In genomic region chr22:35305525-35306070, GRCh38 we compare ENCODE assay signal across 17 cellular contexts. TPM values are rescaled to one million over a fixed set of nuclear protein-coding genes. Genes with fewer than 3 reads are reported as not detected.
A peak's percentile ranks its signal among the peaks of the same experiment; 100 is the strongest.
DNase-seq lines count a peak whose midpoint lies in the region; ATAC-seq and TF ChIP-seq lines count a peak whose summit lies in the region.
"Had no signal": no experiment of that assay in that cellular context is flagged by ENCODE, and none has a peak within 500 bp of the region (broad histone marks: within the 10 kb centered on the region; RNA-seq: fewer than 3 reads in every experiment).

No MANE protein-coding gene starts in this region.

- no peaks in the 10 kb centered on the region for H3K9me3 Mint-ChIP-seq in CD4-positive, alpha-beta T cell
- H3K9me3 Mint-ChIP-seq in progenitor cell of endocrine pancreas (ENCODE audit: low read depth): no peaks in the 10 kb centered on the region

- WGBS in heart left ventricle, 4 donors: 68 to 91% (median 73%) methylated on average over 8 of the region's 8 CpGs
- WGBS in transverse colon (ENCODE audit: low coverage in 1 of 2), 2 donors: 79 to 88% methylated on average over 6 to 8 of the region's 8 CpGs

- TF ChIP-seq EP300 in transverse colon (IDR thresholded peaks at IDR 0.05; ENCODE audit: low read depth): no peak

- no peaks in the 10 kb centered on the region for H3K27me3 ChIP-seq in CD4-positive, alpha-beta T cell (ENCODE audit: control insufficient read depth, insufficient read depth, low read length)
- H3K27me3 ChIP-seq in Loucy (ENCODE audit: insufficient read depth, low read length, poor library complexity, severe bottlenecking) (no peaks in the 10 kb centered on the region), heart left ventricle (no peaks in the 10 kb centered on the region), lower lobe of right lung (ENCODE audit: low read depth) (no peaks in the 10 kb centered on the region), uterus (no peaks in the 10 kb centered on the region), transverse colon (no peaks in the 10 kb centered on the region)

- DNase-seq in CD4-positive, alpha-beta T cell: no peak
- DNase-seq in heart left ventricle (no peak), progenitor cell of endocrine pancreas (ENCODE audit: low spot score, unreplicated experiment) (no peak), lower lobe of right lung (no peak), GM19238 (ENCODE audit: insufficient read length, low spot score) (no peak), uterus (no peak), transverse colon (no peak)
- DNase-seq: activated CD4-positive, CD25-positive, alpha-beta regulatory T cell treated with anti-CD3 and anti-CD28 coated beads, Interleukin-2, amount 50 U/mL, for 72 hours; activated naive CD4-positive, alpha-beta T cell treated with Interleukin-2 at 50 U/mL for 16 hours; cerebellar nuclear complex; effector CD8-positive, alpha-beta T cell; hippocampal formation; mucosa of descending colon; NCI-H146; NCI-H2227 treated with DMSO at 0.1 percent for 48 hours had no signal

- H3K9me2 ChIP-seq in Loucy (replicated peaks; ENCODE audit: low read depth, low read length): no peaks in the 10 kb centered on the region

- H3K27ac ChIP-seq in CD4-positive, alpha-beta T cell (ENCODE audit: low read depth, low read length): no peak overlapping the region
- H3K27ac ChIP-seq in heart left ventricle (peak overlapping the region in 10 of 12 donors; percentile 21 to 76 (median 60)), lower lobe of right lung (no peak overlapping the region), uterus (no peak overlapping the region), transverse colon (no peak overlapping the region)

- intact Hi-C loops in CD4-positive, alpha-beta T cell (cut with DNase I, micrococcal nuclease): loop anchor here in 1 of 2 experiments (10.0 kb wide), 1 partner anchor 1219 kb away; the partner anchor contains the start of gene EIF3D
- intact Hi-C loops in heart left ventricle (cut with DNase I): no loop called here
- intact Hi-C loops in lower lobe of right lung (cut with DNase I): no loop called here
- intact Hi-C loops in uterus (cut with DNase I; ENCODE audit: low total_unique reads): no loop called here
- intact Hi-C loops in transverse colon (cut with DNase I; ENCODE audit: low total_unique reads): no loop called here

- peak overlapping the region; percentile 11 for H3K4me2 ChIP-seq in Loucy (ENCODE audit: low read depth, low read length, poor library complexity, severe bottlenecking)

- TF ChIP-seq CTCF in CD4-positive, alpha-beta T cell (IDR thresholded peaks at IDR 0.05): no peak
- TF ChIP-seq CTCF in Loucy (conservative IDR thresholded peaks at IDR 0.05; ENCODE audit: low read length) (no peak), heart left ventricle (IDR thresholded peaks at IDR 0.05) (no peak), progenitor cell of endocrine pancreas (IDR thresholded peaks at IDR 0.05; ENCODE audit: unreplicated experiment) (no peak), lower lobe of right lung (IDR thresholded peaks at IDR 0.05) (no peak), uterus (IDR thresholded peaks at IDR 0.05) (no peak), transverse colon (IDR thresholded peaks at IDR 0.05) (no peak)

- TF ChIP-seq POLR2A in heart left ventricle (IDR thresholded peaks at IDR 0.05) (no peak), uterus (IDR thresholded peaks at IDR 0.05) (no peak), transverse colon (IDR thresholded peaks at IDR 0.05) (no peak)

- no peaks in the 10 kb centered on the region for H3K9me3 ChIP-seq in CD4-positive, alpha-beta T cell (ENCODE audit: control insufficient read depth, low read length)
- H3K9me3 ChIP-seq in Loucy (ENCODE audit: insufficient read depth, low read depth, low read length) (no peaks in the 10 kb centered on the region), heart left ventricle (no peaks in the 10 kb centered on the region), lower lobe of right lung (no peaks in the 10 kb centered on the region), uterus (no peaks in the 10 kb centered on the region), transverse colon (no peaks in the 10 kb centered on the region)
- H3K9me3 ChIP-seq: mucosa of descending colon had no signal

- no peaks in the 10 kb centered on the region for H3F3A ChIP-seq in Loucy (ENCODE audit: low read depth)

- H3K36me3 ChIP-seq in Loucy (ENCODE audit: insufficient read depth, low read length): no peaks in the 10 kb centered on the region
- peaks cover 0 to 5% (median 0%) of the 10 kb centered on the region in 9 donors for H3K36me3 ChIP-seq in heart left ventricle
- peaks cover 1% of the 10 kb centered on the region for H3K36me3 ChIP-seq in lower lobe of right lung
- no peaks in the 10 kb centered on the region for H3K36me3 ChIP-seq in uterus
- H3K36me3 ChIP-seq in transverse colon: no peaks in the 10 kb centered on the region

- H2AFZ ChIP-seq in Loucy (ENCODE audit: low read length): no peak overlapping the region

- H3K27me3 Mint-ChIP-seq in CD4-positive, alpha-beta T cell: no peaks in the 10 kb centered on the region
- no peaks in the 10 kb centered on the region for H3K27me3 Mint-ChIP-seq in progenitor cell of endocrine pancreas

- H3K9ac ChIP-seq in Loucy (ENCODE audit: low read depth, low read length, poor library complexity, severe bottlenecking): no peak overlapping the region

- POLR2A ChIA-PET in CD4-positive, alpha-beta T cell (lab: Charles Lee): interaction anchor here (1.1 to 1.6 kb wide), 5 partner anchors 14 to 343 kb away, joined by 3 to 16 read pairs (median 5); partner anchors contain the start of genes APOL6 and HMGXB4

- peaks cover 22% of the 10 kb centered on the region; the same call in 1 of the 2 replicates for H3K79me2 ChIP-seq in Loucy (ENCODE audit: insufficient read depth, low read length)

- no peak for ATAC-seq in CD4-positive, alpha-beta T cell (ENCODE audit: poor library complexity)
- ATAC-seq in heart left ventricle (peak; percentile 68 to 75 (median 72)), lower lobe of right lung (no peak)
- ATAC-seq: mucosa of descending colon, Panc1 had no signal

- H3K4me3 ChIP-seq in Loucy (ENCODE audit: low read length, poor library complexity, severe bottlenecking) (no peak overlapping the region), heart left ventricle (no peak overlapping the region), lower lobe of right lung (no peak overlapping the region), uterus (no peak overlapping the region), transverse colon (no peak overlapping the region)
- H3K4me3 ChIP-seq: mucosa of descending colon had no signal

- CTCF ChIA-PET in CD4-positive, alpha-beta T cell (lab: Charles Lee): interaction anchor here (0.7 to 1.5 kb wide), 3 partner anchors 19 to 48 kb away, joined by 3 to 5 read pairs (median 3); partner anchors contain the start of gene HMGXB4

- H3K4me1 Mint-ChIP-seq in CD4-positive, alpha-beta T cell (ENCODE audit: low read depth): peaks cover 90% of the 10 kb centered on the region
- peaks cover 21% of the 10 kb centered on the region for H3K4me1 Mint-ChIP-seq in progenitor cell of endocrine pancreas (ENCODE audit: low read depth)

- H3K36me3 Mint-ChIP-seq in CD4-positive, alpha-beta T cell (ENCODE audit: low read depth): peaks cover 12% of the 10 kb centered on the region
- H3K36me3 Mint-ChIP-seq in progenitor cell of endocrine pancreas (ENCODE audit: insufficient read depth): peaks cover 1% of the 10 kb centered on the region

- H3K4me3 Mint-ChIP-seq in CD4-positive, alpha-beta T cell: no peak overlapping the region
- no peak overlapping the region for H3K4me3 Mint-ChIP-seq in progenitor cell of endocrine pancreas (ENCODE audit: low read depth)

- peaks cover 11% of the 10 kb centered on the region for H4K20me1 ChIP-seq in Loucy (ENCODE audit: insufficient read depth, low read length, poor library complexity, severe bottlenecking)

- in situ Hi-C loops in transverse colon (cut with MboI; ENCODE audit: low pct_ligation_motif_present in 1 of 4, low pct_unique_long_range_greater_than_20kb in 1 of 4, low sequenced_read_pairs in 3 of 4): no loop called here

- H3K27ac Mint-ChIP-seq in CD4-positive, alpha-beta T cell: peak overlapping the region; percentile 77
- peak overlapping the region; percentile 16 for H3K27ac Mint-ChIP-seq in progenitor cell of endocrine pancreas

- H3K4me1 ChIP-seq in Loucy (ENCODE audit: insufficient read depth, low read length, poor library complexity, severe bottlenecking) (peaks cover 9% of the 10 kb centered on the region), heart left ventricle (peaks cover 6 to 82% (median 37%) of the 10 kb centered on the region in 12 donors), lower lobe of right lung (peaks cover 60% of the 10 kb centered on the region), uterus (peaks cover 0 to 1% of the 10 kb centered on the region in 2 donors), transverse colon (peaks cover 13 to 45% (median 19%) of the 10 kb centered on the region in 4 donors)

RNA-seq across cellular contexts. Expression of gene TOM1, which starts 5.9 kb away (rescaled TPM):
- 100 to 1,000 TPM; 211 to 219 TPM for total RNA-seq in CD4-positive, alpha-beta T cell
- 100 to 1,000 TPM in 2 of 9 donors, 10 to 100 TPM in 7; 46.8 to 362 (median 56.8) TPM for total RNA-seq in heart left ventricle
- 10 to 100 TPM; 48.6 to 80.6 TPM for polyA plus RNA-seq in heart left ventricle
- total RNA-seq in progenitor cell of endocrine pancreas: 38.2 and 45.3 TPM in 2 replicates
- total RNA-seq in lower lobe of right lung: 70.3 TPM
- 10 to 100 TPM; 21.3 to 66.7 (median 52.5) TPM for total RNA-seq in uterus
- total RNA-seq in transverse colon: 100 to 1,000 TPM in 2 of 4 donors, 10 to 100 TPM in 2; 56.3 to 183 (median 104) TPM

RNA-seq across cellular contexts. Expression of gene HMGXB4, which starts 48.3 kb away (rescaled TPM):
- 10 to 100 TPM; 41.4 to 44.1 TPM for total RNA-seq in CD4-positive, alpha-beta T cell
- 10 to 100 TPM in 4 of 9 donors, 1 to 10 TPM in 5; 6.3 to 14.2 (median 9.7) TPM for total RNA-seq in heart left ventricle
- 1 to 10 TPM; 5.6 to 7.9 TPM for polyA plus RNA-seq in heart left ventricle
- total RNA-seq in progenitor cell of endocrine pancreas: 23.0 and 25.0 TPM in 2 replicates
- 15.6 TPM for total RNA-seq in lower lobe of right lung
- total RNA-seq in uterus: 10 to 100 TPM; 15.1 to 29.6 (median 20.8) TPM
- 10 to 100 TPM; 14.0 to 43.4 (median 26.2) TPM for total RNA-seq in transverse colon

Comparison
In these comparisons a context has a peak if more than half of its experiments do, and no peak if none do; other contexts are left out.
1. ATAC-seq: peak in heart left ventricle (4 of 4); none in CD4-positive, alpha-beta T cell (single experiment) and lower lobe of right lung (0 of 2).
2. H3K27ac ChIP-seq: peak in heart left ventricle (10 of 12); none in CD4-positive, alpha-beta T cell (single experiment), lower lobe of right lung (single experiment), uterus (0 of 2) and transverse colon (0 of 4).